In the genomic region with DNA sequence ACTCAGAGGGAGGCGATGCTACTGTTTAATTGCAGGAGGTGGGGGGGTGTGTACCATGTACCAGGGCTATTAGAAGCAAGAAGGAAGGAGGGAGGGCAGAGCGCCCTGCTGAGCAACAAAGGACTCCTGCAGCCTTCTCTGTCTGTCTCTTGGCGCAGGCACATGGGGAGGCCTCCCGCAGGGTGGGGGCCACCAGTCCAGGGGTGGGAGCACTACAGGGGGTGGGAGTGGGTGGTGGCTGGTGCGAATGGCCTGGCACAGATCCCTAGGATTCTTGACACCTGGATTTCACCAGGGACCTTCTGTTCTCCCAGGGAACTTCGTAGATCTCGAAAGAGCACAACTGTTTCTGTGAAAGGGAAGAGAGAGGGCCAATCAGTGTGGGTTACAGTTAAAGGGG, we compare ENCODE assay signal across 8 cellular contexts. TPM values are rescaled to one million over a fixed set of nuclear protein-coding genes. Genes with fewer than 3 reads are reported as not detected.
"Had no signal": no experiment of that assay in that cellular context is flagged by ENCODE, and none has a peak within 500 bp of the region (broad histone marks: within the 10 kb centered on the region; RNA-seq: fewer than 3 reads in every experiment).

No MANE protein-coding gene starts in this region.

RNA-seq across cellular contexts. Expression of a gene that starts 3.2 kb away (rescaled TPM):
- total RNA-seq: OCI-LY7; Right ventricle myocardium inferior; SJCRH30; T-cell; T-helper 1 cell treated with Interleukin-12 subunit alpha and Interleukin-12 subunit beta and Interleukin-4 antibody, amounts not matched to agents 30 ng/mL and 1 ng/mL, for 36 hours had no signal

RNA-seq across cellular contexts. Expression of a gene that starts 58.7 kb away (rescaled TPM):
- total RNA-seq: OCI-LY7; PC-9; Right ventricle myocardium inferior; RPMI7951; SJCRH30; SK-MEL-5; T-cell; T-helper 1 cell treated with Interleukin-12 subunit alpha and Interleukin-12 subunit beta and Interleukin-4 antibody, amounts not matched to agents 30 ng/mL and 1 ng/mL, for 36 hours had no signal
